8 cellular contexts compared by ENCODE assay signal in the genomic region with DNA sequence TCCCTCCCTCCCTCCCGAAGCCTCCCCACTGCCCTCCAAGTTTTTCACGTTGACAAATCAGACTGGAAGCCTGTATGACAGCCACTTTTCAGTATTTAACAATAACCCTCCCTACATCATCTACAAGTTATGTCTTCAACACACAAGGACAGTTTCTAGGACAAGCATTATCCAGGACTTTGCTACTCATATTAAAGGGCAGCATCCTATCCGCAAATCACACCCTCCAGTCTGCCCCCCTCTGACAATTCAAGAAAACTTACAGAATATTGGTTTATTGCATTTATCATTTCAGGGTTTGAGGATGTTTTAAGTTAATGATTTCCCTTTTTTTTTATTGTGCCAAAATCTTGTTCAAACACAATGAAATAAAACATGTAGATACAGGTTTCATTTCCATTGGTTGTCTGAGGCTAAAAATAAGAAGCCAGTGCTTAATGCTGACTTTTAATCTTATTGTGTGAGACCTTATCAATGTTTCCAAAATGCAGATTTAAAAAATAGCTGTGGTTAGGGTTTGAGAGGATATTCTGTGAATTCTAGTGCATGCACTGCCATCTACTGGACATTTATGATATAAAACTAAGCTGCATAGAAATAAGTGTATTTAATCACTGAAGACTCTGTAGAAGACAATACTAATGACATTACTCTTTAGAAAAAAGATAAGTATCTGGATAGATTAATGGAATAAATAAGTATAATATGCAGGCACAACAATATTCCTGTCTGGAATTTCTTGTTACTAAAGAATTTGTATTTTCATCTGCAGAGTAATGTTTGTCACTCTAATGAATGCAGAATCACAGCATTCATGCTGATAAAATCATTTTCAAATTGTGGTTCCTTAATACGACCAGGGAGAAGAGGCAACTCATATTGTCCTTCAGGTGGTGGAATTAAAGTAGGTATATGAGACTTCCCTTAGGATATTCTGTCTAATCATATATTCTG.
DNase-seq lines count a peak whose midpoint lies in the region; ATAC-seq and TF ChIP-seq lines count a peak whose summit lies in the region.

No MANE protein-coding gene starts in this region.

- intact Hi-C loops in Right ventricle myocardium superior (cut with DNase I) (no loop called here), Right ventricle myocardium inferior (cut with DNase I) (loop anchor here (1.0 to 5.0 kb wide), 5 partner anchors 62 to 408 kb away; no protein-coding TSS in a partner anchor), Panc1 (cut with micrococcal nuclease; ENCODE audit: unreplicated experiment) (loop anchor here (2.0 to 10.0 kb wide), 3 partner anchors 234 to 416 kb away; no protein-coding TSS in a partner anchor)

- H3K4me3 ChIP-seq in Panc1 (ENCODE audit: low read depth in 2 of 2, low read length in 2 of 2), result no peak overlapping the region

- in situ Hi-C loops in Panc1 (cut with HindIII; ENCODE audit: low pct_unique_long_range_greater_than_20kb, low sequenced_read_pairs), result no loop called here

- H3K4me3 Mint-ChIP-seq in mesothelial cell of epicardium, result no peak overlapping the region

- no peaks in the 10 kb centered on the region for H3K9me3 Mint-ChIP-seq in mesothelial cell of epicardium

- H3K4me1 Mint-ChIP-seq in mesothelial cell of epicardium, result peaks cover 28% of the 10 kb centered on the region

- DNase-seq in Right ventricle myocardium superior, result no peak
- no peak for DNase-seq in Right ventricle myocardium inferior (ENCODE audit: missing footprints)
- peak; percentile 52 for DNase-seq in HS-27A (ENCODE audit: low read depth)
- peak; percentile 48 for DNase-seq in Panc1 (ENCODE audit: low read depth, low spot score)
- peak; percentile 62 to 76 for DNase-seq in dermis microvascular lymphatic vessel endothelial cell (ENCODE audit: low read depth in 2 of 2)
- no peak for DNase-seq in mesothelial cell of epicardium (ENCODE audit: low spot score in 2 of 2, unreplicated experiment in 2 of 2)
- DNase-seq in GDM1 (lab: John Stamatoyannopoulos, UW), result no peak
- no peak for DNase-seq in stimulated activated CD4-positive, alpha-beta T cell treated with anti-CD3 and anti-CD28 coated beads, Interleukin-4, amount 100 ng/mL, for 4 hours

- no peaks in the 10 kb centered on the region for H3K36me3 Mint-ChIP-seq in mesothelial cell of epicardium

- H3K9me3 ChIP-seq in Panc1 (ENCODE audit: control insufficient read depth, insufficient read depth, low read depth, low read length), result no peaks in the 10 kb centered on the region

- POLR2A ChIA-PET in Panc1 (lab: Charles Lee), result no interaction called here

- TF ChIP-seq CTCF in Panc1 (IDR thresholded peaks at IDR 0.05), result peak; percentile 63; the same call in 1 of the 2 replicates
- TF ChIP-seq CTCF in mesothelial cell of epicardium (IDR thresholded peaks at IDR 0.05; ENCODE audit: unreplicated experiment), result peak; percentile 77

- no TSS peak for BruUV-seq in Panc1 (replicated peaks; lab: Mats Ljungman, UMichigan)

- CTCF ChIA-PET in Panc1 (lab: Charles Lee), result interaction anchor here (0.5 to 1.3 kb wide), 10 partner anchors 63 to 412 kb away, joined by 3 to 6 read pairs (median 4); no protein-coding TSS in a partner anchor

- no peaks in the 10 kb centered on the region for H3K27me3 ChIP-seq in Panc1 (ENCODE audit: control insufficient read depth, insufficient read depth, low read length)

- ATAC-seq in Right ventricle myocardium superior (ENCODE audit: poor library complexity), result peak; percentile 63
- ATAC-seq in Right ventricle myocardium inferior, result no peak
- ATAC-seq in Panc1, result peak; percentile 63

- peak overlapping the region; percentile 89 for H3K27ac ChIP-seq in Panc1 (ENCODE audit: low read length)

- H3K27me3 Mint-ChIP-seq in mesothelial cell of epicardium (ENCODE audit: low read depth), result no peaks in the 10 kb centered on the region

- peaks cover 36% of the 10 kb centered on the region for H3K4me1 ChIP-seq in Panc1 (ENCODE audit: control insufficient read depth, insufficient read depth, low read length)

- no peak overlapping the region for H3K27ac Mint-ChIP-seq in mesothelial cell of epicardium

- no peaks in the 10 kb centered on the region for H3K36me3 ChIP-seq in Panc1 (ENCODE audit: control insufficient read depth, insufficient read depth, low read length)

Comparison
In these comparisons a context has a peak if more than half of its experiments do, and no peak if none do; other contexts are left out.
1. DNase-seq: peak in HS-27A (single experiment), Panc1 (single experiment) and dermis microvascular lymphatic vessel endothelial cell (2 of 2); none in Right ventricle myocardium superior (single experiment), Right ventricle myocardium inferior (single experiment), mesothelial cell of epicardium (0 of 2), GDM1 (single experiment) and stimulated activated CD4-positive, alpha-beta T cell treated with anti-CD3 and anti-CD28 coated beads, Interleukin-4, amount 100 ng/mL, for 4 hours (0 of 2).